28 cellular contexts compared by ENCODE assay signal in the genomic region with DNA sequence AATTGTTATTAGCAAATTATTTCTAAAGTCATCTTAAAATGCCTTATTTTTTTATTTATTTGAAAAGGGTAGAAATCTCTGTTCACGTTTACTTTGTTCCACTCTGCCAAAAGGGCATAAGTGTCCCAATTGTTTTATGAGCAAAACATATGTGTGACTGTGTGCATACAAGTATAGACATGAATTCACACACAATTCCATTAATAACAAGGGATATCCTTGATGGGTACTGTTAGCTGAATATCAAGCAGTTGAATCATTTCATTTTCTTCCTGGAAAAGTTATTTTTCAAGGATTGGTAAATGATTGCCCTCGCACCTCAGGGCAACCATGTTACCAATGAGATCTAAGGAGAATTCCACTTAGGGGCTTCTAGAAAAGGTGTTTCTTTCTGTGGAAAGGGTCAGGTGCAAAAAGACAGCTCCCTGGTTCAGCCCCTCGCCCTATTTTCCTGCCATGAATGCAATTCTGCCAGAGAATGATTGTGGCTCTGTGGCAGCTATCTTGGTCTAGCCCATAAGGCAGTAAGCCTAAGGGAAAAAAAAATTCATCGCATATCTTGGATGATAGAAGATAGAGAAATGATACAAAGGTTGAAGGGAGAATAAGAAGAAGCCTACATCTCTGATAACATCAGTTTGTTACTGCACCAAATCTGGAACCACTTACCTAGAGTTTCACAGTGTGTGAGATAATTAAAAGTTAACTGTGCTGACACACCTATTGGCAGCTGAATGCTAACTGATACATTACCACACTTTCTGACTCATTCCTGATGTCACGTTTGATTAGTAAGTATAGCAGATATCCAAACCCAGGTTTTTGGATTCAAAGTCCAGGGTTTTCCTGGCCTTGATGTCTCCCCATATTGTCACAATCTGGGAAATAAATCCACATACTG.
DNase-seq lines count a peak whose midpoint lies in the region; ATAC-seq, FAIRE-seq and TF ChIP-seq lines count a peak whose summit lies in the region.
"Had no signal": no experiment of that assay in that cellular context is flagged by ENCODE, and none has a peak within 500 bp of the region (broad histone marks: within the 10 kb centered on the region; RNA-seq: fewer than 3 reads in every experiment).

No MANE protein-coding gene starts in this region.

- FAIRE-seq in H54 (lab: Jason Lieb, UNC), result peak; percentile 83
- FAIRE-seq: GM12892 had no signal

- no peak overlapping the region for H3K27ac Mint-ChIP-seq in activated CD4-positive, alpha-beta memory T cell treated with anti-CD3 and anti-CD28 coated beads for 36 hours
- H3K27ac Mint-ChIP-seq: activated T-cell treated with anti-CD3 and anti-CD28 coated beads, Interleukin-2, amount 50 U/mL, for 24 hours; CD4-positive, alpha-beta memory T cell; dendritic cell treated with granulocyte-macrophage colony-stimulating factor and Interleukin-4, amounts not matched to agents 40 ng/mL and 50 ng/mL, for 4 days; memory B cell; naive thymus-derived CD4-positive, alpha-beta T cell had no signal

- H3K9me3 ChIP-seq in Panc1 (ENCODE audit: control insufficient read depth, insufficient read depth, low read depth, low read length), result no peaks in the 10 kb centered on the region
- H3K9me3 ChIP-seq in mucosa of descending colon, result no peaks in the 10 kb centered on the region
- H3K9me3 ChIP-seq in Karpas-422 (ENCODE audit: low read length), result no peaks in the 10 kb centered on the region
- H3K9me3 ChIP-seq: gastrocnemius medialis, right atrium auricular region, thyroid gland had no signal

- CTCF ChIA-PET in Panc1 (lab: Charles Lee), result no interaction called here
- CTCF ChIA-PET in activated CD4-positive, alpha-beta memory T cell treated with anti-CD3 and anti-CD28 coated beads for 36 hours (lab: Charles Lee), result no interaction called here

- no peak overlapping the region for H3K4me3 Mint-ChIP-seq in activated CD4-positive, alpha-beta memory T cell treated with anti-CD3 and anti-CD28 coated beads for 36 hours
- H3K4me3 Mint-ChIP-seq: activated T-cell treated with anti-CD3 and anti-CD28 coated beads, Interleukin-2, amount 50 U/mL, for 24 hours; CD4-positive, alpha-beta memory T cell; dendritic cell treated with granulocyte-macrophage colony-stimulating factor and Interleukin-4, amounts not matched to agents 40 ng/mL and 50 ng/mL, for 4 days; memory B cell; naive thymus-derived CD4-positive, alpha-beta T cell had no signal

- H3K36me3 Mint-ChIP-seq in activated CD4-positive, alpha-beta memory T cell treated with anti-CD3 and anti-CD28 coated beads for 36 hours, result no peaks in the 10 kb centered on the region
- H3K36me3 Mint-ChIP-seq: CD4-positive, alpha-beta memory T cell; naive thymus-derived CD4-positive, alpha-beta T cell had no signal

- no peak overlapping the region for H3K4me2 ChIP-seq in Karpas-422 (ENCODE audit: low read depth, low read length, poor library complexity, severe bottlenecking)

- H3K4me1 ChIP-seq in Panc1 (ENCODE audit: control insufficient read depth, insufficient read depth, low read length) (peaks cover 4% of the 10 kb centered on the region; the same call in 1 of the 2 replicates), mucosa of descending colon (ENCODE audit: low read depth) (no peaks in the 10 kb centered on the region), Karpas-422 (ENCODE audit: low read length) (no peaks in the 10 kb centered on the region)
- H3K4me1 ChIP-seq: gastrocnemius medialis, right atrium auricular region had no signal

- H3K27me3 ChIP-seq in Panc1 (ENCODE audit: control insufficient read depth, insufficient read depth, low read length) (no peaks in the 10 kb centered on the region), Karpas-422 (ENCODE audit: low read length) (no peaks in the 10 kb centered on the region)
- H3K27me3 ChIP-seq: cardiac muscle cell, right atrium auricular region, thyroid gland had no signal

- TF ChIP-seq POLR2A in H54 (IDR thresholded peaks at IDR 0.05; ENCODE audit: low read depth, low read length), result no peak

- no peaks in the 10 kb centered on the region for H3K27me3 Mint-ChIP-seq in activated CD4-positive, alpha-beta memory T cell treated with anti-CD3 and anti-CD28 coated beads for 36 hours
- H3K27me3 Mint-ChIP-seq: activated T-cell treated with anti-CD3 and anti-CD28 coated beads, Interleukin-2, amount 50 U/mL, for 24 hours; CD4-positive, alpha-beta memory T cell; naive thymus-derived CD4-positive, alpha-beta T cell had no signal

- DNase-seq in H54 (ENCODE audit: insufficient read length, low spot score) (no peak), Panc1 (ENCODE audit: low read depth, low spot score) (no peak), epithelial cell of esophagus (ENCODE audit: low read depth) (peak; percentile 87), mucosa of descending colon (no peak), NCI-H345 (lab: John Stamatoyannopoulos, UW) (no peak), Karpas-422 (no peak), ecto neural progenitor cell (ENCODE audit: low spot score) (no peak)
- DNase-seq in activated CD4-positive, alpha-beta memory T cell treated with anti-CD3 and anti-CD28 coated beads for 36 hours, result no peak
- DNase-seq: activated CD8-positive, alpha-beta memory T cell treated with anti-CD3 and anti-CD28 coated beads for 24 hours; activated naive CD4-positive, alpha-beta T cell; activated T-cell treated with anti-CD3 and anti-CD28 coated beads, Interleukin-2, amount 50 U/mL, for 24 hours; CD4-positive, alpha-beta memory T cell; gastrocnemius medialis; kidney glomerular epithelial cell; naive thymus-derived CD4-positive, alpha-beta T cell; NCI-H1417; NCI-H748 treated with DMSO at 0.1 percent for 48 hours; SHP77; stimulated activated CD4-positive, alpha-beta T cell treated with anti-CD3 and anti-CD28 coated beads, Interleukin-12 subunit alpha, Interleukin-12 subunit beta, amount 100 ng/mL, for 4 hours; stimulated activated CD4-positive, alpha-beta T cell treated with anti-CD3 and anti-CD28 coated beads, Interleukin-4, amount 100 ng/mL, for 4 hours; stimulated activated naive CD8-positive, alpha-beta T cell treated with anti-CD3 and anti-CD28 coated beads, Interleukin-15, Interleukin-2, amounts not matched to agents 100 U/mL and 50 U/mL, for 24 hours; thyroid gland had no signal

- TF ChIP-seq CTCF in Panc1 (IDR thresholded peaks at IDR 0.05) (no peak), epithelial cell of esophagus (IDR thresholded peaks at IDR 0.05; ENCODE audit: insufficient read depth, low read depth, low read length, missing control alignments) (no peak), mucosa of descending colon (IDR thresholded peaks at IDR 0.05) (no peak)

- intact Hi-C loops in Panc1 (cut with micrococcal nuclease; ENCODE audit: unreplicated experiment) (no loop called here), mucosa of descending colon (cut with DNase I, micrococcal nuclease) (no loop called here)
- intact Hi-C loops in activated CD4-positive, alpha-beta memory T cell treated with anti-CD3 and anti-CD28 coated beads for 36 hours (cut with micrococcal nuclease), result no loop called here

- no peaks in the 10 kb centered on the region for H3K9me2 ChIP-seq in Karpas-422 (replicated peaks; ENCODE audit: insufficient read depth, low read length)

- POLR2A ChIA-PET in Panc1 (lab: Charles Lee), result no interaction called here
- POLR2A ChIA-PET in activated CD4-positive, alpha-beta memory T cell treated with anti-CD3 and anti-CD28 coated beads for 36 hours (lab: Charles Lee), result no interaction called here

- H3K4me3 ChIP-seq in Panc1 (ENCODE audit: low read depth in 2 of 2, low read length in 2 of 2) (no peak overlapping the region), epithelial cell of esophagus (ENCODE audit: low read length) (no peak overlapping the region), mucosa of descending colon (no peak overlapping the region), Karpas-422 (ENCODE audit: low read length) (no peak overlapping the region)
- H3K4me3 ChIP-seq: cardiac muscle cell, gastrocnemius medialis, right atrium auricular region, thyroid gland had no signal

- no peaks in the 10 kb centered on the region for H4K20me1 ChIP-seq in Karpas-422 (ENCODE audit: insufficient read depth, low read depth, low read length)

- H3K9ac ChIP-seq in Karpas-422 (ENCODE audit: low read length), result no peak overlapping the region

- H3K79me2 ChIP-seq in Karpas-422 (ENCODE audit: low read length), result no peaks in the 10 kb centered on the region

- no peak for ATAC-seq in Panc1
- ATAC-seq in mucosa of descending colon, result peak; percentile 69
- ATAC-seq: activated CD4-positive, CD25-positive, alpha-beta regulatory T cell treated with anti-CD3 and anti-CD28 coated beads, Interleukin-2, amount 50 U/mL, for 24 hours; gastrocnemius medialis; naive thymus-derived CD4-positive, alpha-beta T cell; stimulated activated naive CD8-positive, alpha-beta T cell treated with anti-CD3 and anti-CD28 coated beads, Interleukin-15, Interleukin-2, amounts not matched to agents 100 U/mL and 50 U/mL, for 24 hours had no signal

- H3K27ac ChIP-seq in Panc1 (ENCODE audit: low read length) (peak overlapping the region; percentile 39; the same call in 1 of the 2 replicates), Karpas-422 (ENCODE audit: low read length) (no peak overlapping the region)
- H3K27ac ChIP-seq: cardiac muscle cell, gastrocnemius medialis, right atrium auricular region, thyroid gland had no signal

- H3K9me3 Mint-ChIP-seq in activated CD4-positive, alpha-beta memory T cell treated with anti-CD3 and anti-CD28 coated beads for 36 hours, result peaks cover 7% of the 10 kb centered on the region
- H3K9me3 Mint-ChIP-seq: dendritic cell treated with granulocyte-macrophage colony-stimulating factor and Interleukin-4, amounts not matched to agents 40 ng/mL and 50 ng/mL, for 4 days; memory B cell had no signal

- in situ Hi-C loops in Panc1 (cut with HindIII; ENCODE audit: low pct_unique_long_range_greater_than_20kb, low sequenced_read_pairs), result no loop called here

- no peaks in the 10 kb centered on the region for H3K36me3 ChIP-seq in Panc1 (ENCODE audit: control insufficient read depth, insufficient read depth, low read length)
- no peaks in the 10 kb centered on the region for H3K36me3 ChIP-seq in mucosa of descending colon (ENCODE audit: low read depth)
- no peaks in the 10 kb centered on the region for H3K36me3 ChIP-seq in Karpas-422 (ENCODE audit: insufficient read depth, low read length)
- H3K36me3 ChIP-seq: cardiac muscle cell, gastrocnemius medialis, right atrium auricular region, thyroid gland had no signal

- no peaks in the 10 kb centered on the region for H3K4me1 Mint-ChIP-seq in activated CD4-positive, alpha-beta memory T cell treated with anti-CD3 and anti-CD28 coated beads for 36 hours (ENCODE audit: low read depth)
- H3K4me1 Mint-ChIP-seq: CD4-positive, alpha-beta memory T cell; memory B cell; naive thymus-derived CD4-positive, alpha-beta T cell had no signal

- no TSS peak for BruUV-seq in Panc1 (replicated peaks; lab: Mats Ljungman, UMichigan)

- no peak overlapping the region for H2AFZ ChIP-seq in Karpas-422 (ENCODE audit: low read length)
